11 cellular contexts compared by ENCODE assay signal in the genomic region with DNA sequence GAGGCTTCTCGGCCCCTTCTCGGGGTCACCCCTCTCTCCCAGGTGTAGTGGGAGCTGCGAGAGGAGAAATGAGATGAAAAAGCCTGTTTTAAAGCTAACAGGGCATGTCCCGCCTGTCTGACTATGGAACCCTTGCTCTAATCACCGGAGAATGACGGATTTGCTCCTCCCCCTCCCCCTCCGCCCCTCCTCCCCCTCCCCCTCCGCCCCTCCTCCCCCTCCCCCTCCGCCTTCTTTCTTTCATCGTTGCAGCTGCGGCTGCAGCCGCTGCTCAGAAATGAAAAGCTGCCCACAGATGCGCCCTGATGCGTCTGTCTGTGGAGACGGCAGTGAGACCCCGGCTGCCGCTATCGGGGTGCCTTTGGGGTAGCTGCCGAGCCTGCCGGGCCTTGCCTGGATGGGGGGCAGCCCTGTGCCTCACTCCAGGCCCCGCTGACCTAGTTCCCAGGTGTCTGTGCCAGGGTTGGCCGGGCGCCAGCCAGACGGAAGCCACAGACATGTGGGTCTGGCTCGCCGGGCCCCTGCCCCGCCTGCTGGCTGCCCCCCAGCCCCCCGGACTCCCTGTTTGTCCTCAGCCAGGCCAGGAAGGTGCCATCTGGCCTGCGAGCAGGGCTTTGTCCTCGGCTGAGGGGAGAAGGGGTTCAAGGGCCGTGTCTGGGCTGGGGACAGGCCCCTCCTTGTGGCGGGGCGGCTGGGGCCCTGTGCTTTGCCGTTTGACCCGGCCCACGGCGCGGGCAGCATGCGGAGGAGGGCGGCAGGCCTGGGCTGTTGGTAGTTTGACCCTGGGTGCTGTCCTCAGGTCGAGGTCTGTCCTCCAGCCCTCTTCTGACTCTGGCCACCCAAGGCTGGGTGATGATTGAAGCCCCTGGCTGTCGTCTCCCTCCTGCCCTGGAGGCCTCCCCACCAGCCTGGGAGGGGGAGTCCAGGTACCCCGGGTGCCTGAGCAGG. TPM values are rescaled to one million over a fixed set of nuclear protein-coding genes. Genes with fewer than 3 reads are reported as not detected.
DNase-seq lines count a peak whose midpoint lies in the region; ATAC-seq lines count a peak whose summit lies in the region.
"Had no signal": no experiment of that assay in that cellular context is flagged by ENCODE, and none has a peak within 500 bp of the region (broad histone marks: within the 10 kb centered on the region; RNA-seq: fewer than 3 reads in every experiment).

No MANE protein-coding gene starts in this region.

- DNase-seq in COR-L47 (lab: John Stamatoyannopoulos, UW) (peak; percentile 26), NCI-H774 (lab: John Stamatoyannopoulos, UW) (peak; percentile 20), globus pallidus (ENCODE audit: low spot score) (peak; percentile 65), occipital lobe (lab: John Stamatoyannopoulos, UW) (peak; percentile 34), iPS-NIHi11 (ENCODE audit: low spot score) (no peak), NCI-H1930 (lab: John Stamatoyannopoulos, UW) (no peak)
- DNase-seq: activated CD4-positive, alpha-beta T cell treated with anti-CD3 and anti-CD28 coated beads for 48 hours; activated naive CD8-positive, alpha-beta T cell treated with anti-CD3 and anti-CD28 coated beads, Interleukin-2, amount 10 ng/mL, durations not matched to agents 7 days and 5 days; stimulated activated CD4-positive, alpha-beta T cell treated with anti-CD3 and anti-CD28 coated beads, Interleukin-4, amount 100 ng/mL, for 1 hour had no signal

- ATAC-seq in HG03460 (IDR thresholded peaks at IDR 0.05; ENCODE audit: unreplicated experiment) (no peak), HG02885 (IDR thresholded peaks at IDR 0.05; ENCODE audit: poor library complexity, unreplicated experiment) (no peak)

RNA-seq across cellular contexts. Expression of a gene that starts 37.6 kb away (rescaled TPM):
- 4.2 TPM for total RNA-seq in occipital lobe

RNA-seq across cellular contexts. Expression of a gene that starts 38.0 kb away (rescaled TPM):
- 18.4 TPM for total RNA-seq in occipital lobe

Comparison
In these comparisons a context has a peak if more than half of its experiments do, and no peak if none do; other contexts are left out.
1. DNase-seq: peak in COR-L47 (single experiment), NCI-H774 (single experiment), globus pallidus (single experiment) and occipital lobe (single experiment); none in iPS-NIHi11 (single experiment) and NCI-H1930 (0 of 2).